In the genomic region with DNA sequence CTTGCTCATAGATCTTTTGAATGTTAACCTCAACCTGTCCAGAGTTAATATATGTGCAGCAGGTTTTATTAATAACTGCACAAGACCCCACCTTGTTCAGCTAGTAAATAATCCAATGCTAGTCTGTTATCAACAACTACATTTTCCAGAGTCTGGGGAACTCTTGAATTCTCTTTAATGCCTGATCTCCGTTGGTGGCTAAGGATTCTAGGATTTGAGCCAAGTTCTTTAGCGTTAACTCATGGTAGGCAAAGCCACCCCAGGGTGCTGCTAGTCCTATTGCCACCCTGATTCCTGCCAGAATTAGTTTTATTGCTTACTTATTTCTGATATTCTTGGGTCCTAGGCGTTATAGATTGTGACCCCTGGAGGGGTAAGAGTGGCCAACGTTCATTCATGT, we compare ENCODE assay signal across 26 cellular contexts.
"Had no signal": no experiment of that assay in that cellular context is flagged by ENCODE, and none has a peak within 500 bp of the region (broad histone marks: within the 10 kb centered on the region; RNA-seq: fewer than 3 reads in every experiment).

No MANE protein-coding gene starts in this region.

- ATAC-seq: activated CD4-positive, alpha-beta T cell treated with anti-CD3 and anti-CD28 coated beads for 36 hours; activated CD8-positive, alpha-beta memory T cell treated with anti-CD3 and anti-CD28 coated beads, Interleukin-2, amount 10 ng/mL, durations not matched to agents 7 days and 5 days; activated CD8-positive, alpha-beta T cell treated with anti-CD3 and anti-CD28 coated beads, Interleukin-2, amount 10 ng/mL, durations not matched to agents 7 days and 5 days; activated naive CD8-positive, alpha-beta T cell treated with anti-CD3 and anti-CD28 coated beads, Interleukin-2, amount 50 U/mL, for 24 hours; foreskin keratinocyte; gastrocnemius medialis had no signal

- DNase-seq: activated CD4-positive, alpha-beta memory T cell treated with anti-CD3 and anti-CD28 coated beads for 36 hours; activated CD4-positive, alpha-beta T cell treated with anti-CD3 and anti-CD28 coated beads for 36 hours; activated CD4-positive, alpha-beta T cell treated with anti-CD3 and anti-CD28 coated beads, Interleukin-2, amount 10 ng/mL, durations not matched to agents 24 days and 14 days; activated CD4-positive, CD25-positive, alpha-beta regulatory T cell; activated CD4-positive, CD25-positive, alpha-beta regulatory T cell treated with anti-CD3 and anti-CD28 coated beads, Interleukin-2, amount 50 U/mL, for 72 hours; activated CD8-positive, alpha-beta memory T cell treated with anti-CD3 and anti-CD28 coated beads, Interleukin-2, amount 10 ng/mL, durations not matched to agents 7 days and 5 days; activated CD8-positive, alpha-beta memory T cell treated with anti-CD3 and anti-CD28 coated beads, Interleukin-2, amount 50 U/mL, for 4 hours; activated CD8-positive, alpha-beta T cell treated with anti-CD3 and anti-CD28 coated beads, Interleukin-2, amount 10 ng/mL, durations not matched to agents 7 days and 5 days; activated effector memory CD4-positive, alpha-beta T cell treated with anti-CD3 and anti-CD28 coated beads, Interleukin-2, amount 50 U/mL, for 16 hours; activated naive CD4-positive, alpha-beta T cell treated with anti-CD3 and anti-CD28 coated beads for 36 hours; activated naive CD8-positive, alpha-beta T cell treated with anti-CD3 and anti-CD28 coated beads for 36 hours; activated naive CD8-positive, alpha-beta T cell treated with anti-CD3 and anti-CD28 coated beads, Interleukin-2, amount 50 U/mL, for 24 hours; activated T-cell treated with anti-CD3 and anti-CD28 coated beads, Interleukin-2, amount 50 U/mL, for 1 hour; activated T-cell treated with anti-CD3 and anti-CD28 coated beads, Interleukin-2, amount 50 U/mL, for 48 hours; adrenal gland; amygdala; aorta; brain microvascular endothelial cell; dorsolateral prefrontal cortex; effector memory CD4-positive, alpha-beta T cell; erythroblast; foreskin keratinocyte; gastrocnemius medialis; glutamatergic neuron; heart left ventricle; T-helper 2 cell had no signal
